In genomic region chr1:10429868-10430215, GRCh38 we compare ENCODE assay signal across 1 cellular context.
TF ChIP-seq lines count a peak whose summit lies in the region.

No MANE protein-coding gene starts in this region.

TF ChIP-seq in IMR-90, 13 proteins besides CTCF, POLR2A, EP300 and RAD21:
- no peak for TF ChIP-seq MAFK (IDR thresholded peaks at IDR 0.05; ENCODE audit: low read depth, low read length)
- no peak for TF ChIP-seq MAZ (IDR thresholded peaks at IDR 0.05; ENCODE audit: borderline replicate concordance, low read depth, low read length)
- TF ChIP-seq RCOR1 (IDR thresholded peaks at IDR 0.05; ENCODE audit: insufficient replicate concordance, low read length) = no peak
- TF ChIP-seq, protein P1, sequence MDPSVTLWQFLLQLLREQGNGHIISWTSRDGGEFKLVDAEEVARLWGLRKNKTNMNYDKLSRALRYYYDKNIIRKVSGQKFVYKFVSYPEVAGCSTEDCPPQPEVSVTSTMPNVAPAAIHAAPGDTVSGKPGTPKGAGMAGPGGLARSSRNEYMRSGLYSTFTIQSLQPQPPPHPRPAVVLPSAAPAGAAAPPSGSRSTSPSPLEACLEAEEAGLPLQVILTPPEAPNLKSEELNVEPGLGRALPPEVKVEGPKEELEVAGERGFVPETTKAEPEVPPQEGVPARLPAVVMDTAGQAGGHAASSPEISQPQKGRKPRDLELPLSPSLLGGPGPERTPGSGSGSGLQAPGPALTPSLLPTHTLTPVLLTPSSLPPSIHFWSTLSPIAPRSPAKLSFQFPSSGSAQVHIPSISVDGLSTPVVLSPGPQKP (IDR thresholded peaks at IDR 0.05; ENCODE audit: borderline replicate concordance, low read depth, low read length) = no peak
- no peak for TF ChIP-seq FOS (IDR thresholded peaks at IDR 0.05; ENCODE audit: low read depth, low read length)
- TF ChIP-seq, protein P2, sequence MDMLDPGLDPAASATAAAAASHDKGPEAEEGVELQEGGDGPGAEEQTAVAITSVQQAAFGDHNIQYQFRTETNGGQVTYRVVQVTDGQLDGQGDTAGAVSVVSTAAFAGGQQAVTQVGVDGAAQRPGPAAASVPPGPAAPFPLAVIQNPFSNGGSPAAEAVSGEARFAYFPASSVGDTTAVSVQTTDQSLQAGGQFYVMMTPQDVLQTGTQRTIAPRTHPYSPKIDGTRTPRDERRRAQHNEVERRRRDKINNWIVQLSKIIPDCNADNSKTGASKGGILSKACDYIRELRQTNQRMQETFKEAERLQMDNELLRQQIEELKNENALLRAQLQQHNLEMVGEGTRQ (IDR thresholded peaks at IDR 0.05; ENCODE audit: low read depth, low read length) = no peak
- TF ChIP-seq RFX5 (IDR thresholded peaks at IDR 0.05; ENCODE audit: low read depth, low read length) = no peak
- TF ChIP-seq CEBPB (IDR thresholded peaks at IDR 0.05; ENCODE audit: low read depth, low read length) = no peak
- TF ChIP-seq MXI1 (IDR thresholded peaks at IDR 0.05; ENCODE audit: borderline replicate concordance, low read depth, low read length) = no peak
- no peak for TF ChIP-seq SMC3 (IDR thresholded peaks at IDR 0.05; ENCODE audit: low read depth, low read length)
- no peak for TF ChIP-seq BHLHE40 (IDR thresholded peaks at IDR 0.05; ENCODE audit: low read depth, low read length)
- no peak for TF ChIP-seq NFE2L2 (IDR thresholded peaks at IDR 0.05; ENCODE audit: low read depth, low read length)
- no peak for TF ChIP-seq CHD1 (IDR thresholded peaks at IDR 0.05; ENCODE audit: low read depth, low read length)
